In genomic region chr3:98954806-98955205, GRCh38 we compare ENCODE assay signal across 18 cellular contexts. TPM values are rescaled to one million over a fixed set of nuclear protein-coding genes. Genes with fewer than 3 reads are reported as not detected.
DNase-seq lines count a peak whose midpoint lies in the region; ATAC-seq and TF ChIP-seq lines count a peak whose summit lies in the region.
"Had no signal": no experiment of that assay in that cellular context is flagged by ENCODE, and none has a peak within 500 bp of the region (broad histone marks: within the 10 kb centered on the region; RNA-seq: fewer than 3 reads in every experiment).

No MANE protein-coding gene starts in this region.

- peak overlapping the region; percentile 81 for H3K27ac ChIP-seq in HCT116 (ENCODE audit: low read depth, low read length)
- H3K27ac ChIP-seq in SK-N-MC = peak overlapping the region; percentile 68; the same call in 1 of the 2 replicates
- H3K27ac ChIP-seq in foreskin keratinocyte = peak overlapping the region; percentile 47
- H3K27ac ChIP-seq: upper lobe of right lung, VCaP had no signal

- ATAC-seq in HCT116 (peak; percentile 63), foreskin keratinocyte (peak; percentile 92), GM19463 (IDR thresholded peaks at IDR 0.05; ENCODE audit: unreplicated experiment) (no peak)
- ATAC-seq: CD8-positive, alpha-beta T cell; stimulated activated naive CD8-positive, alpha-beta T cell treated with anti-CD3 and anti-CD28 coated beads, Interleukin-15, amount 100 ng/mL, for 72 hours; upper lobe of right lung had no signal

- CTCF ChIA-PET in HCT116 (lab: Charles Lee) (no interaction called here), Caco-2 (lab: Charles Lee) (no interaction called here)

- H3K4me3 Mint-ChIP-seq in Caco-2 (ENCODE audit: unreplicated experiment) = no peak overlapping the region
- H3K4me3 Mint-ChIP-seq: CD8-positive, alpha-beta T cell; stimulated activated naive CD8-positive, alpha-beta T cell treated with anti-CD3 and anti-CD28 coated beads, Interleukin-15, amount 100 ng/mL, for 72 hours; T-helper 1 cell treated with Interleukin-12 subunit alpha and Interleukin-12 subunit beta and Interleukin-4 antibody, amounts not matched to agents 30 μg/mL and 1 μg/mL, for 36 hours had no signal

- DNase-seq in AG08395 (ENCODE audit: low spot score) (peak; percentile 44), HCT116 (ENCODE audit: low read depth, low spot score) (peak; percentile 44), SK-N-MC (ENCODE audit: low read depth, low spot score) (no peak), foreskin keratinocyte (peak; percentile 60 to 82), DMS79 (lab: John Stamatoyannopoulos, UW) (no peak), Caco-2 (no peak), C1 segment of cervical spinal cord (lab: John Stamatoyannopoulos, UW) (no peak)
- DNase-seq: activated naive CD4-positive, alpha-beta T cell treated with anti-CD3 and anti-CD28 coated beads, Interleukin-2, amount 50 U/mL, for 16 hours; CD8-positive, alpha-beta T cell; NCI-H1694; NCI-H226; NK-92 treated with Interleukin-12 subunit alpha and Interleukin-12 subunit beta, amount 100 ng/mL, for 24 hours; stimulated activated CD4-positive, alpha-beta T cell treated with anti-CD3 and anti-CD28 coated beads, Interleukin-2, amount 100 ng/mL, for 24 hours; stimulated activated naive CD8-positive, alpha-beta T cell treated with anti-CD3 and anti-CD28 coated beads, Interleukin-15, amount 100 ng/mL, for 72 hours; upper lobe of right lung had no signal

- no peaks in the 10 kb centered on the region for H3K27me3 Mint-ChIP-seq in Caco-2 (ENCODE audit: insufficient read depth, unreplicated experiment)

- TF ChIP-seq CTCF in HCT116 (IDR thresholded peaks at IDR 0.05 in 2 of 3, conservative IDR thresholded peaks at IDR 0.05 in 1 of 3; ENCODE audit: borderline replicate concordance in 1 of 3, insufficient read depth in 1 of 3, low read depth in 2 of 3, low read length in 2 of 3) (no peak), foreskin keratinocyte (conservative IDR thresholded peaks at IDR 0.05) (no peak), Caco-2 (IDR thresholded peaks at IDR 0.05; ENCODE audit: insufficient read depth in 1 of 2, low read depth in 1 of 2, low read length in 1 of 2, severe bottlenecking in 1 of 2, unreplicated experiment in 1 of 2) (no peak)

- peaks cover 5% of the 10 kb centered on the region; the same call in 1 of the 2 replicates for H3K79me2 ChIP-seq in HCT116 (ENCODE audit: insufficient read depth, low read length)

- H2AFZ ChIP-seq in HCT116 (ENCODE audit: low read depth, low read length, poor library complexity, severe bottlenecking) = no peak overlapping the region

- peak overlapping the region; percentile 52 for H3K4me2 ChIP-seq in HCT116 (ENCODE audit: low read length)

- no peak for TF ChIP-seq POLR2A in HCT116 (IDR thresholded peaks at IDR 0.05; ENCODE audit: borderline replicate concordance, extremely low read depth, insufficient read depth, insufficient read length)

- H4K20me1 ChIP-seq in HCT116 (ENCODE audit: insufficient read depth) = no peaks in the 10 kb centered on the region

- H3K36me3 ChIP-seq in HCT116 (ENCODE audit: control insufficient read depth in 1 of 2, insufficient read depth in 2 of 2, low read length in 2 of 2) = no peaks in the 10 kb centered on the region
- no peaks in the 10 kb centered on the region for H3K36me3 ChIP-seq in SK-N-MC (ENCODE audit: insufficient read depth, low read length)
- H3K36me3 ChIP-seq in Caco-2 (ENCODE audit: control insufficient read depth, insufficient read depth, low read length) = no peaks in the 10 kb centered on the region
- H3K36me3 ChIP-seq: upper lobe of right lung had no signal

- POLR2A ChIA-PET in HCT116 (lab: Charles Lee) (interaction anchor here (0.6 to 5.0 kb wide), 7 partner anchors 9 to 53 kb away, joined by 3 to 58 read pairs (median 5); partner anchors contain the start of gene DCBLD2), Caco-2 (lab: Charles Lee) (no interaction called here)

- no peaks in the 10 kb centered on the region for H3K9me2 ChIP-seq in HCT116 (ENCODE audit: insufficient read depth)

- no peaks in the 10 kb centered on the region for H3K4me1 Mint-ChIP-seq in Caco-2 (ENCODE audit: low read depth, unreplicated experiment)
- H3K4me1 Mint-ChIP-seq: stimulated activated naive CD8-positive, alpha-beta T cell treated with anti-CD3 and anti-CD28 coated beads, Interleukin-15, amount 100 ng/mL, for 72 hours had no signal

- RAD21 ChIA-PET in HCT116 (lab: Charles Lee; ENCODE audit: low non-redundant PET in 1 of 2, low total read pairs in 2 of 2, uncharacterized antibody in 2 of 2, unreplicated experiment in 2 of 2) = no interaction called here

- H3K36me3 Mint-ChIP-seq in Caco-2 (ENCODE audit: insufficient read depth, unreplicated experiment) = no peaks in the 10 kb centered on the region
- H3K36me3 Mint-ChIP-seq: CD8-positive, alpha-beta T cell had no signal

- H3K9me3 ChIP-seq in HCT116 (ENCODE audit: control insufficient read depth in 1 of 2, insufficient read depth in 1 of 2, low read depth in 1 of 2, low read length in 2 of 2) (no peaks in the 10 kb centered on the region), SK-N-MC (ENCODE audit: low read depth, low read length) (no peaks in the 10 kb centered on the region), Caco-2 (no peaks in the 10 kb centered on the region)
- H3K9me3 ChIP-seq: upper lobe of right lung had no signal

- no peak overlapping the region for H3K27ac Mint-ChIP-seq in Caco-2 (ENCODE audit: unreplicated experiment)
- H3K27ac Mint-ChIP-seq: CD8-positive, alpha-beta T cell; stimulated activated naive CD8-positive, alpha-beta T cell treated with anti-CD3 and anti-CD28 coated beads, Interleukin-15, amount 100 ng/mL, for 72 hours; T-helper 1 cell treated with Interleukin-12 subunit alpha and Interleukin-12 subunit beta and Interleukin-4 antibody, amounts not matched to agents 30 μg/mL and 1 μg/mL, for 36 hours had no signal

- H3K4me3 ChIP-seq in HCT116 (replicated peaks in 1 of 2; ENCODE audit: low read depth in 1 of 2, low read length in 2 of 2) (0 out of 4 replicates have a peak overlapping the region, but pooled peaks of 1 of the 2 experiments have one; percentile 11), SK-N-MC (peak overlapping the region; percentile 32; the same call in 1 of the 2 replicates), Caco-2 (ENCODE audit: low read depth, low read length) (no peak overlapping the region)
- H3K4me3 ChIP-seq: upper lobe of right lung had no signal

- H3K9ac ChIP-seq in HCT116 (ENCODE audit: low read length) (peak overlapping the region; percentile 21), SK-N-MC (ENCODE audit: insufficient read length) (peak overlapping the region; percentile 39)

- H3K9me3 Mint-ChIP-seq in Caco-2 (ENCODE audit: unreplicated experiment) = no peaks in the 10 kb centered on the region
- H3K9me3 Mint-ChIP-seq: CD8-positive, alpha-beta T cell; stimulated activated naive CD8-positive, alpha-beta T cell treated with anti-CD3 and anti-CD28 coated beads, Interleukin-15, amount 100 ng/mL, for 72 hours; T-helper 1 cell treated with Interleukin-12 subunit alpha and Interleukin-12 subunit beta and Interleukin-4 antibody, amounts not matched to agents 30 μg/mL and 1 μg/mL, for 36 hours had no signal

- H3K27me3 ChIP-seq in HCT116 (ENCODE audit: insufficient read depth, low read length) (no peaks in the 10 kb centered on the region), foreskin keratinocyte (no peaks in the 10 kb centered on the region), Caco-2 (replicated peaks; ENCODE audit: control insufficient read depth, insufficient read depth, low read length) (no peaks in the 10 kb centered on the region)
- H3K27me3 ChIP-seq: upper lobe of right lung had no signal

- no TSS peak for BruUV-seq in HCT116 (replicated peaks; lab: Mats Ljungman, UMichigan)
- BruUV-seq in Caco-2 (replicated peaks; lab: Mats Ljungman, UMichigan) = no TSS peak

- 0 out of 2 replicates have a peak, but pooled peaks have one; percentile 3 for TF ChIP-seq RAD21 in HCT116 (IDR thresholded peaks at IDR 0.05; ENCODE audit: low read depth)

- H3K4me1 ChIP-seq in HCT116 (ENCODE audit: control insufficient read depth in 1 of 2, insufficient read depth in 2 of 2, low read length in 2 of 2) = peaks cover 79 to 83% of the 10 kb centered on the region in 2 experiments
- H3K4me1 ChIP-seq in foreskin keratinocyte = peaks cover 30% of the 10 kb centered on the region
- H3K4me1 ChIP-seq in Caco-2 = no peaks in the 10 kb centered on the region
- H3K4me1 ChIP-seq: upper lobe of right lung had no signal

- intact Hi-C loops in HCT116 (cut with micrococcal nuclease) (loop anchor here (1.0 kb wide), 1 partner anchor 33 kb away; no protein-coding TSS in a partner anchor), Caco-2 (cut with micrococcal nuclease; ENCODE audit: unreplicated experiment) (no loop called here)

TF ChIP-seq in HCT116, 20 proteins besides CTCF, POLR2A, EP300 and RAD21 (continues in another document):
- no peak for TF ChIP-seq ATF3 (IDR thresholded peaks at IDR 0.05)
- TF ChIP-seq, protein P1, sequence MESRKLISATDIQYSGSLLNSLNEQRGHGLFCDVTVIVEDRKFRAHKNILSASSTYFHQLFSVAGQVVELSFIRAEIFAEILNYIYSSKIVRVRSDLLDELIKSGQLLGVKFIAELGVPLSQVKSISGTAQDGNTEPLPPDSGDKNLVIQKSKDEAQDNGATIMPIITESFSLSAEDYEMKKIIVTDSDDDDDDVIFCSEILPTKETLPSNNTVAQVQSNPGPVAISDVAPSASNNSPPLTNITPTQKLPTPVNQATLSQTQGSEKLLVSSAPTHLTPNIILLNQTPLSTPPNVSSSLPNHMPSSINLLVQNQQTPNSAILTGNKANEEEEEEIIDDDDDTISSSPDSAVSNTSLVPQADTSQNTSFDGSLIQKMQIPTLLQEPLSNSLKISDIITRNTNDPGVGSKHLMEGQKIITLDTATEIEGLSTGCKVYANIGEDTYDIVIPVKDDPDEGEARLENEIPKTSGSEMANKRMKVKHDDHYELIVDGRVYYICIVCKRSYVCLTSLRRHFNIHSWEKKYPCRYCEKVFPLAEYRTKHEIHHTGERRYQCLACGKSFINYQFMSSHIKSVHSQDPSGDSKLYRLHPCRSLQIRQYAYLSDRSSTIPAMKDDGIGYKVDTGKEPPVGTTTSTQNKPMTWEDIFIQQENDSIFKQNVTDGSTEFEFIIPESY (IDR thresholded peaks at IDR 0.05; ENCODE audit: extremely low read depth, insufficient replicate concordance, low read length) = no peak

RNA-seq across cellular contexts. Expression of gene DCBLD2, which starts 53.3 kb away (rescaled TPM):
- total RNA-seq in HCT116 (2021; ENCODE audit: unreplicated experiment) (532 TPM), foreskin keratinocyte (397 and 472 TPM in 2 replicates), Caco-2 (2022) (53.0 and 58.5 TPM in 2 replicates)
- polyA plus RNA-seq in HCT116 (2012) = 106 and 160 TPM in 2 replicates
- 84.0 and 93.4 TPM in 2 replicates for polyA plus RNA-seq in foreskin keratinocyte

Comparison
In these comparisons a context has a peak if more than half of its experiments do, and no peak if none do; other contexts are left out.
1. DNase-seq: peak in AG08395 (single experiment), HCT116 (single experiment) and foreskin keratinocyte (2 of 2); none in SK-N-MC (single experiment), DMS79 (single experiment), Caco-2 (0 of 2) and C1 segment of cervical spinal cord (0 of 14).
2. Peak in every context shown above with its lines, with median percentiles within 50 percentile points of each other: H3K27ac ChIP-seq.